Comparison of ENCODE assay signal across 1 cellular context in the genomic region with DNA sequence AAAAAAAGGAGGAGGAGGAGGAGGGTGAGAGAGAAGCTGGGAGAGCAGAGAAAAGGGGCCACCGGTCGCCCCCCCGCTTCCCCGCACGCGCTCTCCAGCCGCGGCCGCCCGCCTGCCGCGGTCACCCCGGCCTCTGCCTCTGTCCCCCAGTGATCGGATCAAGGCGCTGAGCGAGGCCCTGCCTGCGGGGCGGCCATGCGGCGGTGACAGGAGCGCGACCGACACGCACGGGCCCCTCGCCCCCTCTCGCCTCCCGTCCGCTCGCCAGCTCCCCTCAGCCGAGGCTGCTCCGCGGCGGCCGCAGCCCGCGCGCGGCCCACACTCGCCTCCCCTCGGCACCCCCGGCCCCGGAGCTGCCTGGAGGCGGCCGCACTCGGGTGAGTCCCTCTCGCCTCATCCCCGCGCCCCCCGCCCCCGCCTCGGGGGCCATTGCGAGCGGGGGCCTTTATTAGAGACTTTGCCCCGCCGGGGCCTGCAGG.
A peak's percentile ranks its signal among the peaks of the same experiment; 100 is the strongest.
TF ChIP-seq lines count a peak whose summit lies in the region.

A gene (plus strand): TSS at position 27 of the 479 bp plus-strand sequence. CDS start 31,411 bp downstream, outside the sequence.

TF ChIP-seq in HepG2, 621 proteins besides CTCF, POLR2A, EP300 and RAD21 (continued from another document and continues in another):
- TF ChIP-seq, protein P1, sequence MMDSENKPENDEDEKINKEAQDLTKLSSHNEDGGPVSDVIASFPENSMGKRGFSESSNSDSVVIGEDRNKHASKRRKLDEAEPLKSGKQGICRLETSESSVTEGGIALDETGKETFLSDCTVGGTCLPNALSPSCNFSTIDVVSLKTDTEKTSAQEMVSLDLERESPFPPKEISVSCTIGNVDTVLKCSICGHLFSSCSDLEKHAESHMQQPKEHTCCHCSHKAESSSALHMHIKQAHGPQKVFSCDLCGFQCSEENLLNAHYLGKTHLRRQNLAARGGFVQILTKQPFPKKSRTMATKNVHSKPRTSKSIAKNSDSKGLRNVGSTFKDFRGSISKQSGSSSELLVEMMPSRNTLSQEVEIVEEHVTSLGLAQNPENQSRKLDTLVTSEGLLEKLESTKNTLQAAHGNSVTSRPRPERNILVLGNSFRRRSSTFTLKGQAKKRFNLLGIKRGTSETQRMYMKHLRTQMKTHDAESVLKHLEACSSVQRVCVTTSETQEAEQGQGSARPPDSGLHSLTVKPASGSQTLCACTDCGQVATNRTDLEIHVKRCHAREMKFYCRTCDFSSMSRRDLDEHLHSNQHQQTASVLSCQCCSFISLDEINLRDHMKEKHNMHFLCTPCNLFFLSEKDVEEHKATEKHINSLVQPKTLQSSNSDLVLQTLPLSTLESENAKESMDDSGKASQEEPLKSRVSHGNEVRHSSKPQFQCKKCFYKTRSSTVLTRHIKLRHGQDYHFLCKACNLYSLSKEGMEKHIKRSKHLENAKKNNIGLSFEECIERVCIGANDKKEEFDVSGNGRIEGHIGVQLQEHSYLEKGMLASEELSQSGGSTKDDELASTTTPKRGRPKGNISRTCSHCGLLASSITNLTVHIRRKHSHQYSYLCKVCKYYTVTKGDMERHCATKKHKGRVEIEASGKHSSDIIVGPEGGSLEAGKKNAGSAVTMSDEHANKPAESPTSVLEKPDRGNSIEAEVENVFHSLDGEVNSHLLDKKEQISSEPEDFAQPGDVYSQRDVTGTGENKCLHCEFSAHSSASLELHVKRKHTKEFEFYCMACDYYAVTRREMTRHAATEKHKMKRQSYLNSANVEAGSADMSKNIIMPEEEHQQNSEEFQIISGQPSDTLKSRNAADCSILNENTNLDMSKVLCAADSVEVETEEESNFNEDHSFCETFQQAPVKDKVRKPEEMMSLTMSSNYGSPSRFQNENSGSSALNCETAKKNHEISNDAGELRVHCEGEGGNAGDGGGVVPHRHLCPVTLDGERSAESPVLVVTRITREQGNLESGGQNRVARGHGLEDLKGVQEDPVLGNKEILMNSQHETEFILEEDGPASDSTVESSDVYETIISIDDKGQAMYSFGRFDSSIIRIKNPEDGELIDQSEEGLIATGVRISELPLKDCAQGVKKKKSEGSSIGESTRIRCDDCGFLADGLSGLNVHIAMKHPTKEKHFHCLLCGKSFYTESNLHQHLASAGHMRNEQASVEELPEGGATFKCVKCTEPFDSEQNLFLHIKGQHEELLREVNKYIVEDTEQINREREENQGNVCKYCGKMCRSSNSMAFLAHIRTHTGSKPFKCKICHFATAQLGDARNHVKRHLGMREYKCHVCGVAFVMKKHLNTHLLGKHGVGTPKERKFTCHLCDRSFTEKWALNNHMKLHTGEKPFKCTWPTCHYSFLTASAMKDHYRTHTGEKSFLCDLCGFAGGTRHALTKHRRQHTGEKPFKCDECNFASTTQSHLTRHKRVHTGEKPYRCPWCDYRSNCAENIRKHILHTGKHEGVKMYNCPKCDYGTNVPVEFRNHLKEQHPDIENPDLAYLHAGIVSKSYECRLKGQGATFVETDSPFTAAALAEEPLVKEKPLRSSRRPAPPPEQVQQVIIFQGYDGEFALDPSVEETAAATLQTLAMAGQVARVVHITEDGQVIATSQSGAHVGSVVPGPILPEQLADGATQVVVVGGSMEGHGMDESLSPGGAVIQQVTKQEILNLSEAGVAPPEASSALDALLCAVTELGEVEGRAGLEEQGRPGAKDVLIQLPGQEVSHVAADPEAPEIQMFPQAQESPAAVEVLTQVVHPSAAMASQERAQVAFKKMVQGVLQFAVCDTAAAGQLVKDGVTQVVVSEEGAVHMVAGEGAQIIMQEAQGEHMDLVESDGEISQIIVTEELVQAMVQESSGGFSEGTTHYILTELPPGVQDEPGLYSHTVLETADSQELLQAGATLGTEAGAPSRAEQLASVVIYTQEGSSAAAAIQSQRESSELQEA (CRISPR knock-in tag; IDR thresholded peaks at IDR 0.05; ENCODE audit: not compliant biosample characterization): no peak
- no peak for TF ChIP-seq ZNF460 (CRISPR knock-in tag; IDR thresholded peaks at IDR 0.05; ENCODE audit: borderline replicate concordance)
- TF ChIP-seq, protein P2, sequence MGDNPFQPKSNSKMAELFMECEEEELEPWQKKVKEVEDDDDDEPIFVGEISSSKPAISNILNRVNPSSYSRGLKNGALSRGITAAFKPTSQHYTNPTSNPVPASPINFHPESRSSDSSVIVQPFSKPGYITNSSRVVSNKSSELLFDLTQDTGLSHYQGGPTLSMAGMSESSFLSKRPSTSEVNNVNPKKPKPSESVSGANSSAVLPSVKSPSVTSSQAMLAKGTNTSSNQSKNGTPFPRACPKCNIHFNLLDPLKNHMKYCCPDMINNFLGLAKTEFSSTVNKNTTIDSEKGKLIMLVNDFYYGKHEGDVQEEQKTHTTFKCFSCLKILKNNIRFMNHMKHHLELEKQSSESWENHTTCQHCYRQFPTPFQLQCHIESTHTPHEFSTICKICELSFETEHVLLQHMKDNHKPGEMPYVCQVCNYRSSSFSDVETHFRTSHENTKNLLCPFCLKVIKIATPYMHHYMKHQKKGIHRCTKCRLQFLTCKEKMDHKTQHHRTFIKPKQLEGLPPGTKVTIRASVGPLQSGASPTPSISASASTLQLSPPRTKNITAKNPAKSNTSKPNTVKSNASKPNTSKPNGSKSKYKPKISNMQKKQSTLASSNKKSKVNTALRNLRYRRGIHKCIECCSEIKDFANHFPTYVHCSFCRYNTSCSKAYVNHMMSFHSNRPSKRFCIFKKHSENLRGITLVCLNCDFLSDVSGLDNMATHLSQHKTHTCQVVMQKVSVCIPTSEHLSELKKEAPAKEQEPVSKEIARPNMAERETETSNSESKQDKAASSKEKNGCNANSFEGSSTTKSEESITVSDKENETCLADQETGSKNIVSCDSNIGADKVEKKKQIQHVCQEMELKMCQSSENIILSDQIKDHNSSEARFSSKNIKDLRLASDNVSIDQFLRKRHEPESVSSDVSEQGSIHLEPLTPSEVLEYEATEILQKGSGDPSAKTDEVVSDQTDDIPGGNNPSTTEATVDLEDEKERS (CRISPR knock-in tag; IDR thresholded peaks at IDR 0.05): no peak
- TF ChIP-seq RARA (CRISPR knock-in tag; IDR thresholded peaks at IDR 0.05): no peak
- TF ChIP-seq KMT2A (CRISPR knock-in tag; IDR thresholded peaks at IDR 0.05): no peak; the same call in 1 of the 2 replicates
- TF ChIP-seq, protein P3, sequence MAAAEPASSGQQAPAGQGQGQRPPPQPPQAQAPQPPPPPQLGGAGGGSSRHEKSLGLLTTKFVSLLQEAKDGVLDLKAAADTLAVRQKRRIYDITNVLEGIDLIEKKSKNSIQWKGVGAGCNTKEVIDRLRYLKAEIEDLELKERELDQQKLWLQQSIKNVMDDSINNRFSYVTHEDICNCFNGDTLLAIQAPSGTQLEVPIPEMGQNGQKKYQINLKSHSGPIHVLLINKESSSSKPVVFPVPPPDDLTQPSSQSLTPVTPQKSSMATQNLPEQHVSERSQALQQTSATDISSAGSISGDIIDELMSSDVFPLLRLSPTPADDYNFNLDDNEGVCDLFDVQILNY (CRISPR knock-in tag; conservative IDR thresholded peaks at IDR 0.05): 0 out of 2 replicates have a peak, but pooled peaks have one; percentile 25
- TF ChIP-seq HCFC1 (IDR thresholded peaks at IDR 0.05; ENCODE audit: low read depth, low read length): no peak
- TF ChIP-seq ZNF883 (CRISPR knock-in tag; IDR thresholded peaks at IDR 0.05; ENCODE audit: not compliant biosample characterization): no peak
- 0 out of 2 replicates have a peak, but pooled peaks have one; percentile 49 for TF ChIP-seq GLI4 (CRISPR knock-in tag; IDR thresholded peaks at IDR 0.05; ENCODE audit: borderline replicate concordance)
- peak; percentile 76 for TF ChIP-seq POLR2G (IDR thresholded peaks at IDR 0.05; ENCODE audit: low read depth, low read length)
- TF ChIP-seq ZNF841 (CRISPR knock-in tag; IDR thresholded peaks at IDR 0.05; ENCODE audit: borderline replicate concordance): no peak
- TF ChIP-seq ZFP41 (CRISPR knock-in tag; IDR thresholded peaks at IDR 0.05; ENCODE audit: borderline replicate concordance): no peak
- TF ChIP-seq, protein P4, sequence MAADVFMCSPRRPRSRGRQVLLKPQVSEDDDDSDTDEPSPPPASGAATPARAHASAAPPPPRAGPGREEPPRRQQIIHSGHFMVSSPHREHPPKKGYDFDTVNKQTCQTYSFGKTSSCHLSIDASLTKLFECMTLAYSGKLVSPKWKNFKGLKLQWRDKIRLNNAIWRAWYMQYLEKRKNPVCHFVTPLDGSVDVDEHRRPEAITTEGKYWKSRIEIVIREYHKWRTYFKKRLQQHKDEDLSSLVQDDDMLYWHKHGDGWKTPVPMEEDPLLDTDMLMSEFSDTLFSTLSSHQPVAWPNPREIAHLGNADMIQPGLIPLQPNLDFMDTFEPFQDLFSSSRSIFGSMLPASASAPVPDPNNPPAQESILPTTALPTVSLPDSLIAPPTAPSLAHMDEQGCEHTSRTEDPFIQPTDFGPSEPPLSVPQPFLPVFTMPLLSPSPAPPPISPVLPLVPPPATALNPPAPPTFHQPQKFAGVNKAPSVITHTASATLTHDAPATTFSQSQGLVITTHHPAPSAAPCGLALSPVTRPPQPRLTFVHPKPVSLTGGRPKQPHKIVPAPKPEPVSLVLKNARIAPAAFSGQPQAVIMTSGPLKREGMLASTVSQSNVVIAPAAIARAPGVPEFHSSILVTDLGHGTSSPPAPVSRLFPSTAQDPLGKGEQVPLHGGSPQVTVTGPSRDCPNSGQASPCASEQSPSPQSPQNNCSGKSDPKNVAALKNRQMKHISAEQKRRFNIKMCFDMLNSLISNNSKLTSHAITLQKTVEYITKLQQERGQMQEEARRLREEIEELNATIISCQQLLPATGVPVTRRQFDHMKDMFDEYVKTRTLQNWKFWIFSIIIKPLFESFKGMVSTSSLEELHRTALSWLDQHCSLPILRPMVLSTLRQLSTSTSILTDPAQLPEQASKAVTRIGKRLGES (CRISPR knock-in tag; IDR thresholded peaks at IDR 0.05; ENCODE audit: borderline replicate concordance): no peak
- TF ChIP-seq, protein P5, sequence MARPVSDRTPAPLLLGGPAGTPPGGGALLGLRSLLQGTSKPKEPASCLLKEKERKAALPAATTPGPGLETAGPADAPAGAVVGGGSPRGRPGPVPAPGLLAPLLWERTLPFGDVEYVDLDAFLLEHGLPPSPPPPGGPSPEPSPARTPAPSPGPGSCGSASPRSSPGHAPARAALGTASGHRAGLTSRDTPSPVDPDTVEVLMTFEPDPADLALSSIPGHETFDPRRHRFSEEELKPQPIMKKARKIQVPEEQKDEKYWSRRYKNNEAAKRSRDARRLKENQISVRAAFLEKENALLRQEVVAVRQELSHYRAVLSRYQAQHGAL (CRISPR knock-in tag; IDR thresholded peaks at IDR 0.05; ENCODE audit: not compliant biosample characterization): no peak
- TF ChIP-seq ZNF775 (CRISPR knock-in tag; IDR thresholded peaks at IDR 0.05; ENCODE audit: borderline replicate concordance): no peak
- no peak for TF ChIP-seq ZNF724P (CRISPR knock-in tag; IDR thresholded peaks at IDR 0.05; ENCODE audit: borderline replicate concordance)
- TF ChIP-seq, protein P6, sequence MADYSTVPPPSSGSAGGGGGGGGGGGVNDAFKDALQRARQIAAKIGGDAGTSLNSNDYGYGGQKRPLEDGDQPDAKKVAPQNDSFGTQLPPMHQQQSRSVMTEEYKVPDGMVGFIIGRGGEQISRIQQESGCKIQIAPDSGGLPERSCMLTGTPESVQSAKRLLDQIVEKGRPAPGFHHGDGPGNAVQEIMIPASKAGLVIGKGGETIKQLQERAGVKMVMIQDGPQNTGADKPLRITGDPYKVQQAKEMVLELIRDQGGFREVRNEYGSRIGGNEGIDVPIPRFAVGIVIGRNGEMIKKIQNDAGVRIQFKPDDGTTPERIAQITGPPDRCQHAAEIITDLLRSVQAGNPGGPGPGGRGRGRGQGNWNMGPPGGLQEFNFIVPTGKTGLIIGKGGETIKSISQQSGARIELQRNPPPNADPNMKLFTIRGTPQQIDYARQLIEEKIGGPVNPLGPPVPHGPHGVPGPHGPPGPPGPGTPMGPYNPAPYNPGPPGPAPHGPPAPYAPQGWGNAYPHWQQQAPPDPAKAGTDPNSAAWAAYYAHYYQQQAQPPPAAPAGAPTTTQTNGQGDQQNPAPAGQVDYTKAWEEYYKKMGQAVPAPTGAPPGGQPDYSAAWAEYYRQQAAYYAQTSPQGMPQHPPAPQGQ (CRISPR knock-in tag; IDR thresholded peaks at IDR 0.05; ENCODE audit: borderline replicate concordance): no peak
- peak; percentile 73 for TF ChIP-seq ZFX (CRISPR knock-in tag; IDR thresholded peaks at IDR 0.05; ENCODE audit: low read depth)
- no peak for TF ChIP-seq YY1 (IDR thresholded peaks at IDR 0.05; ENCODE audit: insufficient read depth, insufficient replicate concordance, low read depth, low read length)
- TF ChIP-seq, protein P7, sequence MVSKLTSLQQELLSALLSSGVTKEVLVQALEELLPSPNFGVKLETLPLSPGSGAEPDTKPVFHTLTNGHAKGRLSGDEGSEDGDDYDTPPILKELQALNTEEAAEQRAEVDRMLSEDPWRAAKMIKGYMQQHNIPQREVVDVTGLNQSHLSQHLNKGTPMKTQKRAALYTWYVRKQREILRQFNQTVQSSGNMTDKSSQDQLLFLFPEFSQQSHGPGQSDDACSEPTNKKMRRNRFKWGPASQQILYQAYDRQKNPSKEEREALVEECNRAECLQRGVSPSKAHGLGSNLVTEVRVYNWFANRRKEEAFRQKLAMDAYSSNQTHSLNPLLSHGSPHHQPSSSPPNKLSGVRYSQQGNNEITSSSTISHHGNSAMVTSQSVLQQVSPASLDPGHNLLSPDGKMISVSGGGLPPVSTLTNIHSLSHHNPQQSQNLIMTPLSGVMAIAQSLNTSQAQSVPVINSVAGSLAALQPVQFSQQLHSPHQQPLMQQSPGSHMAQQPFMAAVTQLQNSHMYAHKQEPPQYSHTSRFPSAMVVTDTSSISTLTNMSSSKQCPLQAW (CRISPR knock-in tag; IDR thresholded peaks at IDR 0.05): no peak
- no peak for TF ChIP-seq ELF4 (CRISPR knock-in tag; IDR thresholded peaks at IDR 0.05; ENCODE audit: borderline replicate concordance)
- TF ChIP-seq, protein P8, sequence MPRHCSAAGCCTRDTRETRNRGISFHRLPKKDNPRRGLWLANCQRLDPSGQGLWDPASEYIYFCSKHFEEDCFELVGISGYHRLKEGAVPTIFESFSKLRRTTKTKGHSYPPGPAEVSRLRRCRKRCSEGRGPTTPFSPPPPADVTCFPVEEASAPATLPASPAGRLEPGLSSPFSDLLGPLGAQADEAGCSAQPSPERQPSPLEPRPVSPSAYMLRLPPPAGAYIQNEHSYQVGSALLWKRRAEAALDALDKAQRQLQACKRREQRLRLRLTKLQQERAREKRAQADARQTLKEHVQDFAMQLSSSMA (CRISPR knock-in tag; IDR thresholded peaks at IDR 0.05): no peak
- TF ChIP-seq, protein P9, sequence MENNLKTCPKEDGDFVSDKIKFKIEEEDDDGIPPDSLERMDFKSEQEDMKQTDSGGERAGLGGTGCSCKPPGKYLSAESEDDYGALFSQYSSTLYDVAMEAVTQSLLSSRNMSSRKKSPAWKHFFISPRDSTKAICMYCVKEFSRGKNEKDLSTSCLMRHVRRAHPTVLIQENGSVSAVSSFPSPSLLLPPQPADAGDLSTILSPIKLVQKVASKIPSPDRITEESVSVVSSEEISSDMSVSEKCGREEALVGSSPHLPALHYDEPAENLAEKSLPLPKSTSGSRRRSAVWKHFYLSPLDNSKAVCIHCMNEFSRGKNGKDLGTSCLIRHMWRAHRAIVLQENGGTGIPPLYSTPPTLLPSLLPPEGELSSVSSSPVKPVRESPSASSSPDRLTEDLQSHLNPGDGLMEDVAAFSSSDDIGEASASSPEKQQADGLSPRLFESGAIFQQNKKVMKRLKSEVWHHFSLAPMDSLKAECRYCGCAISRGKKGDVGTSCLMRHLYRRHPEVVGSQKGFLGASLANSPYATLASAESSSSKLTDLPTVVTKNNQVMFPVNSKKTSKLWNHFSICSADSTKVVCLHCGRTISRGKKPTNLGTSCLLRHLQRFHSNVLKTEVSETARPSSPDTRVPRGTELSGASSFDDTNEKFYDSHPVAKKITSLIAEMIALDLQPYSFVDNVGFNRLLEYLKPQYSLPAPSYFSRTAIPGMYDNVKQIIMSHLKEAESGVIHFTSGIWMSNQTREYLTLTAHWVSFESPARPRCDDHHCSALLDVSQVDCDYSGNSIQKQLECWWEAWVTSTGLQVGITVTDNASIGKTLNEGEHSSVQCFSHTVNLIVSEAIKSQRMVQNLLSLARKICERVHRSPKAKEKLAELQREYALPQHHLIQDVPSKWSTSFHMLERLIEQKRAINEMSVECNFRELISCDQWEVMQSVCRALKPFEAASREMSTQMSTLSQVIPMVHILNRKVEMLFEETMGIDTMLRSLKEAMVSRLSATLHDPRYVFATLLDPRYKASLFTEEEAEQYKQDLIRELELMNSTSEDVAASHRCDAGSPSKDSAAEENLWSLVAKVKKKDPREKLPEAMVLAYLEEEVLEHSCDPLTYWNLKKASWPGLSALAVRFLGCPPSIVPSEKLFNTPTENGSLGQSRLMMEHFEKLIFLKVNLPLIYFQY (CRISPR knock-in tag; IDR thresholded peaks at IDR 0.05; ENCODE audit: borderline replicate concordance): no peak
